Comparison of ENCODE assay signal across 8 cellular contexts in genomic region chr11:44611687-44612437, GRCh38. TPM values are rescaled to one million over a fixed set of nuclear protein-coding genes. Genes with fewer than 3 reads are reported as not detected.
DNase-seq lines count a peak whose midpoint lies in the region; ATAC-seq and TF ChIP-seq lines count a peak whose summit lies in the region.

No MANE protein-coding gene starts in this region.

- CTCF ChIA-PET in CD4-positive, alpha-beta memory T cell (lab: Charles Lee; ENCODE audit: partially characterized antibody) = interaction anchor here (0.7 to 10.8 kb wide), 18 partner anchors 8 to 1343 kb away, joined by 3 to 699 read pairs (median 4); partner anchors contain the start of gene CD82

- H3K4me1 Mint-ChIP-seq in CD4-positive, alpha-beta memory T cell = peaks cover 54 to 100% (median 80%) of the 10 kb centered on the region in 4 donors
- peaks cover 84% of the 10 kb centered on the region for H3K4me1 Mint-ChIP-seq in activated naive CD8-positive, alpha-beta T cell treated with anti-CD3 and anti-CD28 coated beads, Interleukin-2, amount 50 U/mL, for 24 hours

- H3K27ac ChIP-seq in CD4-positive, alpha-beta memory T cell (ENCODE audit: low read depth, low read length) = peak overlapping the region; percentile 53

- no peaks in the 10 kb centered on the region for H3K27me3 Mint-ChIP-seq in CD4-positive, alpha-beta memory T cell
- no peaks in the 10 kb centered on the region for H3K27me3 Mint-ChIP-seq in activated naive CD8-positive, alpha-beta T cell treated with anti-CD3 and anti-CD28 coated beads, Interleukin-2, amount 50 U/mL, for 24 hours

- 0 out of 2 replicates have a peak, but pooled peaks have one; percentile 17 for TF ChIP-seq POLR2A in Raji (IDR thresholded peaks at IDR 0.05; ENCODE audit: insufficient read depth, low read depth, low read length)

- peaks cover 21% of the 10 kb centered on the region for H3K36me3 ChIP-seq in CD4-positive, alpha-beta memory T cell (ENCODE audit: insufficient read depth, low read length)

- H3K9me3 Mint-ChIP-seq in CD4-positive, alpha-beta memory T cell = no peaks in the 10 kb centered on the region
- no peaks in the 10 kb centered on the region for H3K9me3 Mint-ChIP-seq in activated naive CD8-positive, alpha-beta T cell treated with anti-CD3 and anti-CD28 coated beads, Interleukin-2, amount 50 U/mL, for 24 hours

- no peak overlapping the region for H3K4me3 ChIP-seq in CD4-positive, alpha-beta memory T cell (ENCODE audit: low read length in 2 of 2)

- no peaks in the 10 kb centered on the region for H3K27me3 ChIP-seq in CD4-positive, alpha-beta memory T cell (ENCODE audit: insufficient read depth, low read length)

- H3K36me3 Mint-ChIP-seq in CD4-positive, alpha-beta memory T cell = peaks cover 33 to 60% of the 10 kb centered on the region in 2 donors
- H3K36me3 Mint-ChIP-seq in activated naive CD8-positive, alpha-beta T cell treated with anti-CD3 and anti-CD28 coated beads, Interleukin-2, amount 50 U/mL, for 24 hours (ENCODE audit: low read depth) = peaks cover 71% of the 10 kb centered on the region

- H3K9me3 ChIP-seq in CD4-positive, alpha-beta memory T cell (ENCODE audit: control insufficient read depth in 1 of 2, low read length in 2 of 2) = no peaks in the 10 kb centered on the region

- peak overlapping the region in 7 of 8 donors; percentile 22 to 70 (median 52) for H3K4me3 Mint-ChIP-seq in CD4-positive, alpha-beta memory T cell
- peak overlapping the region; percentile 23 for H3K4me3 Mint-ChIP-seq in activated naive CD8-positive, alpha-beta T cell treated with anti-CD3 and anti-CD28 coated beads, Interleukin-2, amount 50 U/mL, for 24 hours

- POLR2A ChIA-PET in CD4-positive, alpha-beta memory T cell (lab: Charles Lee; ENCODE audit: partially characterized antibody) = interaction anchor here (1.0 to 11.1 kb wide), 8 partner anchors 16 to 135 kb away, joined by 3 to 397 read pairs (median 10); partner anchors contain the start of gene CD82

- ATAC-seq in GM21528 (IDR thresholded peaks at IDR 0.05; ENCODE audit: low FRiP score, unreplicated experiment) = peak; percentile 38
- peak; percentile 75 for ATAC-seq in activated naive CD8-positive, alpha-beta T cell treated with anti-CD3 and anti-CD28 coated beads, Interleukin-2, amount 50 U/mL, for 24 hours

- intact Hi-C loops in CD4-positive, alpha-beta memory T cell (cut with micrococcal nuclease) = loop anchor here (1.0 kb wide), 2 partner anchors 15 to 47 kb away; partner anchors contain the start of gene CD82

- DNase-seq in CD4-positive, alpha-beta memory T cell = peak; percentile 75 to 94 (median 77)
- peak; percentile 77 for DNase-seq in activated naive CD8-positive, alpha-beta T cell treated with anti-CD3 and anti-CD28 coated beads, Interleukin-2, amount 50 U/mL, for 24 hours
- peak; percentile 52 for DNase-seq in stimulated activated CD8-positive, alpha-beta memory T cell treated with anti-CD3 and anti-CD28 coated beads, Interleukin-4, amount 100 ng/mL, for 24 hours (ENCODE audit: low read depth)
- no peak for DNase-seq in SKM-1 treated with dmso at 0.1 percent for 144 hours (lab: John Stamatoyannopoulos, UW; ENCODE audit: unreplicated experiment)
- no peak for DNase-seq in HuH-7.5 (ENCODE audit: low spot score)
- no peak for DNase-seq in SKM-1 (lab: John Stamatoyannopoulos, UW; ENCODE audit: unreplicated experiment)

- H3K27ac Mint-ChIP-seq in CD4-positive, alpha-beta memory T cell = peak overlapping the region; percentile 83 to 96 (median 92)
- peak overlapping the region; percentile 82 for H3K27ac Mint-ChIP-seq in activated naive CD8-positive, alpha-beta T cell treated with anti-CD3 and anti-CD28 coated beads, Interleukin-2, amount 50 U/mL, for 24 hours

- H3K4me1 ChIP-seq in CD4-positive, alpha-beta memory T cell (ENCODE audit: insufficient read depth, low read length) = peaks cover 100% of the 10 kb centered on the region

RNA-seq across cellular contexts. Expression of gene CD82, which starts 46.4 kb away (rescaled TPM):
- 100 to 1,000 TPM; 130 to 133 TPM for total RNA-seq in CD4-positive, alpha-beta memory T cell
- polyA plus RNA-seq in CD4-positive, alpha-beta memory T cell = 100 to 1,000 TPM; 250 to 260 TPM

Comparison
In these comparisons a context has a peak if more than half of its experiments do, and no peak if none do; other contexts are left out.
1. DNase-seq: peak in CD4-positive, alpha-beta memory T cell (5 of 5), activated naive CD8-positive, alpha-beta T cell treated with anti-CD3 and anti-CD28 coated beads, Interleukin-2, amount 50 U/mL, for 24 hours (single experiment) and stimulated activated CD8-positive, alpha-beta memory T cell treated with anti-CD3 and anti-CD28 coated beads, Interleukin-4, amount 100 ng/mL, for 24 hours (single experiment); none in SKM-1 treated with dmso at 0.1 percent for 144 hours (single experiment), HuH-7.5 (single experiment) and SKM-1 (single experiment).